In the genomic region with DNA sequence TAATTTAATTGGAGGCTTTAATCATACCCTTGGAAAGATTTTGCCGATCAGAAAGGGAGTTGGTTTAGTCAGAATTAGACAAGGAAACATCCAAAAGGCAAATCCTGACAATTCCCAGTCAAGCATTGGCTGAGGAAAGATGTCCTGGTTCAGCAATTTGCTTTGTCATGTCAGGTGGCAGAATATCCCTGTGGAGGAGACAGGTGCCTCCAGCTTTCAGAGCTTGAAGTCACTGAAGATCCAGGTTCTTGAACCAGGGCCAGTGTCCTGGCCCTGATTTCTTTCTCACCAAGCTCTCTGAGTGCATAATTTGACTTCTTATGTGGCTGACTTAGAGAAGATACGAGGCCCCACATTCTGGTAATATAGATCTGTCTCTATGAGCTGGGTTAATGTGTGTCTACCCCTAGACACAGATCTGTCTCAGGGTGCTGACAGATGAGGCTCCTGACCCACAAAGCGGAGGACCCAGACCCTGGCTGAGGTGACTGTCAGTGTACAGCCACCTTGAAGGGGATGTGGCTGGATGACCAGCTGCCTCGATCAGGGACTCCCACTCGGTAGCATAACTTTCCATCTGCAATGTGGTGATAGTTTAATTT, we compare ENCODE assay signal across 13 cellular contexts.
DNase-seq lines count a peak whose midpoint lies in the region; ATAC-seq, FAIRE-seq and TF ChIP-seq lines count a peak whose summit lies in the region.
"Had no signal": no experiment of that assay in that cellular context is flagged by ENCODE, and none has a peak within 500 bp of the region (broad histone marks: within the 10 kb centered on the region; RNA-seq: fewer than 3 reads in every experiment).

No MANE protein-coding gene starts in this region.

- 64% methylated on average over 5 of the region's 5 CpGs for WGBS in SK-N-SH (ENCODE audit: low lambda C conversion rate)
- no CpG with 5 or more reads among the region's 5 CpGs for WGBS in H9 (ENCODE audit: extremely low coverage, insufficient read length, low lambda C conversion rate)
- WGBS in neuronal stem cell (ENCODE audit: extremely low coverage in 2 of 2, insufficient read length in 2 of 2, insufficient replicate concordance in 1 of 2), 2 donors = no CpG with 5 or more reads among the region's 5 CpGs

- no peak for TF ChIP-seq RAD21 in SK-N-SH (IDR thresholded peaks at IDR 0.05; ENCODE audit: low read length)

- no peaks in the 10 kb centered on the region; a peak in 1 of 5 replicates for H3K9me3 Mint-ChIP-seq in H9
- H3K9me3 Mint-ChIP-seq: GM23338, HFFc6 had no signal

- no peaks in the 10 kb centered on the region for H3K36me3 Mint-ChIP-seq in H9 (ENCODE audit: insufficient read depth in 1 of 3, low read depth in 3 of 3)

- no peak overlapping the region for H3K4ac ChIP-seq in H9 (ENCODE audit: low read depth, low read length)
- no peak overlapping the region for H3K4ac ChIP-seq in neuronal stem cell (ENCODE audit: low read length)

- no peak overlapping the region for H2BK15ac ChIP-seq in H9 (ENCODE audit: low read depth, low read length)
- no peak overlapping the region for H2BK15ac ChIP-seq in neuronal stem cell (ENCODE audit: low read length)

- H3K79me2 ChIP-seq in SK-N-SH (ENCODE audit: insufficient read depth) = no peaks in the 10 kb centered on the region
- H3K79me2 ChIP-seq in H9 (ENCODE audit: insufficient read depth, low read length) = no peaks in the 10 kb centered on the region

- no peak overlapping the region for H4K91ac ChIP-seq in H9 (ENCODE audit: insufficient read length, low read depth, low read length)
- H4K91ac ChIP-seq in neuronal stem cell (ENCODE audit: low read depth, low read length, poor library complexity) = no peak overlapping the region

- H3K9ac ChIP-seq in SK-N-SH = no peak overlapping the region
- no peak overlapping the region for H3K9ac ChIP-seq in H9 (ENCODE audit: extremely low read depth, insufficient read length, low read length)
- no peak overlapping the region for H3K9ac ChIP-seq in neuronal stem cell (ENCODE audit: low read depth, low read length, poor library complexity)
- no peak overlapping the region for H3K9ac ChIP-seq in kidney (ENCODE audit: low read length in 2 of 2)

- intact Hi-C loops in kidney (cut with DNase I) = no loop called here

- H2BK5ac ChIP-seq in H9 (ENCODE audit: insufficient read length, low read length) (no peak overlapping the region), neuronal stem cell (ENCODE audit: low read length) (no peak overlapping the region)

- no peak overlapping the region for H4K8ac ChIP-seq in H9 (replicated peaks; ENCODE audit: insufficient read length, low read depth, low read length)
- no peak overlapping the region for H4K8ac ChIP-seq in neuronal stem cell (ENCODE audit: low read depth, low read length)

- H3K23me2 ChIP-seq in H9 (ENCODE audit: insufficient read length, low read depth, low read length, poor library complexity, severe bottlenecking) = no peaks in the 10 kb centered on the region

- no peak overlapping the region for H3T11ph ChIP-seq in H9 (ENCODE audit: low read length)

- H2AFZ ChIP-seq in SK-N-SH (ENCODE audit: low read depth) = no peak overlapping the region
- H2AFZ ChIP-seq in H9 (ENCODE audit: low read length) = no peak overlapping the region
- H2AFZ ChIP-seq in neuronal stem cell (ENCODE audit: low read length) = peak overlapping the region; percentile 12
- H2AFZ ChIP-seq: GM23338, PC-9 had no signal

- H4K20me1 ChIP-seq in SK-N-SH (ENCODE audit: insufficient read depth) (no peaks in the 10 kb centered on the region), H9 (ENCODE audit: control insufficient read depth, insufficient read depth, insufficient read length) (no peaks in the 10 kb centered on the region)

- H4K5ac ChIP-seq in H9 (ENCODE audit: insufficient read length, low read depth, low read length) = no peak overlapping the region

- no peak overlapping the region; a peak in 1 of 7 replicates for H3K27ac Mint-ChIP-seq in H9
- H3K27ac Mint-ChIP-seq: GM23338, HFFc6 had no signal

- peaks cover 19 to 20% of the 10 kb centered on the region in 2 experiments for H3K4me1 Mint-ChIP-seq in H9

- no peak overlapping the region for H2BK20ac ChIP-seq in H9 (ENCODE audit: low read depth, low read length, poor library complexity, severe bottlenecking)

- H3K27ac ChIP-seq in SK-N-SH (ENCODE audit: low read depth in 2 of 2, low read length in 1 of 2) (no peak overlapping the region), H9 (ENCODE audit: insufficient read length, low read depth, low read length) (no peak overlapping the region), neuronal stem cell (replicated peaks; ENCODE audit: low read length) (no peak overlapping the region), kidney (ENCODE audit: low read depth in 2 of 2, low read length in 2 of 2) (no peak overlapping the region)
- H3K27ac ChIP-seq: PC-9 had no signal

- no peak for TF ChIP-seq EP300 in SK-N-SH (IDR thresholded peaks at IDR 0.05; ENCODE audit: borderline replicate concordance in 1 of 2, low read depth in 1 of 2, low read length in 1 of 2)

- POLR2A ChIA-PET in SK-N-SH (lab: Yijun Ruan, JAX) = interaction anchor here (0.6 to 1.4 kb wide), 4 partner anchors 124 to 687 kb away, joined by 3 to 4 read pairs (median 3); partner anchors contain the start of gene KCNH1

- H3K27me3 Mint-ChIP-seq in H9 (ENCODE audit: low read depth) = no peaks in the 10 kb centered on the region

- no peaks in the 10 kb centered on the region for H3K36me3 ChIP-seq in SK-N-SH (replicated peaks in 1 of 2; ENCODE audit: control insufficient read depth in 1 of 2, insufficient read depth in 2 of 2, low read length in 1 of 2)
- no peaks in the 10 kb centered on the region for H3K36me3 ChIP-seq in neuronal stem cell (replicated peaks in 1 of 2; ENCODE audit: control insufficient read depth in 2 of 2, insufficient read depth in 2 of 2, low read length in 2 of 2)
- no peaks in the 10 kb centered on the region for H3K36me3 ChIP-seq in kidney (ENCODE audit: control insufficient read depth in 1 of 2, insufficient read depth in 2 of 2, low read length in 2 of 2)

- H2AK5ac ChIP-seq in H9 (ENCODE audit: insufficient read length, low read length) (no peak overlapping the region), neuronal stem cell (ENCODE audit: low read depth, low read length) (no peak overlapping the region)

- no peak overlapping the region for H3K23ac ChIP-seq in H9 (ENCODE audit: insufficient read length, low read depth, low read length)
- H3K23ac ChIP-seq in neuronal stem cell (ENCODE audit: low read depth, low read length, poor library complexity) = no peak overlapping the region

- TF ChIP-seq CTCF in SK-N-SH (IDR thresholded peaks at IDR 0.05) (no peak), H9 (conservative IDR thresholded peaks at IDR 0.05) (no peak), kidney (IDR thresholded peaks at IDR 0.05; ENCODE audit: borderline replicate concordance, extremely low read depth, insufficient read depth) (no peak)

- no peak for FAIRE-seq in kidney (lab: Jason Lieb, UNC)
- FAIRE-seq: GM19239 had no signal

- CTCF ChIA-PET in SK-N-SH (lab: Yijun Ruan, JAX) = interaction anchor here (0.9 to 8.9 kb wide), 34 partner anchors 9 to 697 kb away, joined by 3 to 264 read pairs (median 6); partner anchors contain the start of gene KCNH1

- H3K4me2 ChIP-seq in SK-N-SH (no peak overlapping the region), H9 (ENCODE audit: insufficient read depth, insufficient read length, low read length) (no peak overlapping the region), neuronal stem cell (ENCODE audit: insufficient read depth, low read length, poor library complexity, severe bottlenecking) (no peak overlapping the region)
- H3K4me2 ChIP-seq: GM23338, PC-9 had no signal

- H2BK12ac ChIP-seq in H9 (ENCODE audit: insufficient read length, low read depth, low read length) = peak overlapping the region; percentile 83
- H2BK12ac ChIP-seq in neuronal stem cell (ENCODE audit: low read length) = no peak overlapping the region

- H3K79me1 ChIP-seq in H9 (ENCODE audit: insufficient read depth, low read depth, low read length, poor library complexity, severe bottlenecking) (no peaks in the 10 kb centered on the region), neuronal stem cell (ENCODE audit: low read depth, low read length) (no peaks in the 10 kb centered on the region)

- DNase-seq in SK-N-SH (no peak), H9 (no peak), cerebellar cortex (ENCODE audit: low spot score) (peak; percentile 58), neuronal stem cell (ENCODE audit: low spot score) (no peak), activated gamma-delta T cell (lab: John Stamatoyannopoulos, UW) (no peak), NCI-H446 (lab: John Stamatoyannopoulos, UW) (no peak), kidney (no peak)
- DNase-seq: 8988T had no signal

- H3K4me3 ChIP-seq in SK-N-SH (ENCODE audit: low read depth in 2 of 2, low read length in 1 of 2) (no peak overlapping the region), neuronal stem cell (ENCODE audit: low read length in 2 of 2) (no peak overlapping the region), kidney (ENCODE audit: low read length in 2 of 2) (no peak overlapping the region)
- H3K4me3 ChIP-seq: GM23338, PC-9 had no signal

- no peak overlapping the region for H3K4me3 Mint-ChIP-seq in H9
- H3K4me3 Mint-ChIP-seq: GM23338, HFFc6 had no signal

- H3K9me3 ChIP-seq in SK-N-SH = no peaks in the 10 kb centered on the region
- H3K9me3 ChIP-seq in H9 (ENCODE audit: control insufficient read depth, low read depth, low read length) = no peaks in the 10 kb centered on the region
- H3K9me3 ChIP-seq in neuronal stem cell (replicated peaks in 1 of 2; ENCODE audit: control insufficient read depth in 2 of 2, insufficient read depth in 1 of 2, low read depth in 1 of 2, low read length in 2 of 2) = no peaks in the 10 kb centered on the region
- no peaks in the 10 kb centered on the region for H3K9me3 ChIP-seq in kidney (ENCODE audit: control insufficient read depth in 1 of 2, low read length in 2 of 2)

- H2BK120ac ChIP-seq in H9 (ENCODE audit: low read depth, low read length, poor library complexity, severe bottlenecking) (no peak overlapping the region), neuronal stem cell (ENCODE audit: low read depth, low read length) (no peak overlapping the region)

- H3K18ac ChIP-seq in H9 (ENCODE audit: insufficient read length, low read depth, low read length) (no peak overlapping the region), neuronal stem cell (ENCODE audit: low read length) (no peak overlapping the region)

- 0 out of 3 replicates have a peak, but pooled peaks have one; percentile 22 for ATAC-seq in SK-N-SH treated with all-trans-retinoic acid at 6 μM for 48 hours

- peaks cover 6% of the 10 kb centered on the region for H3F3A ChIP-seq in SK-N-SH (replicated peaks; ENCODE audit: insufficient read depth)

- H3K9me2 ChIP-seq in SK-N-SH = no peaks in the 10 kb centered on the region

- peaks cover 3 to 9% of the 10 kb centered on the region in 2 experiments; a peak in 3 of 4 replicates for H3K4me1 ChIP-seq in SK-N-SH (ENCODE audit: control insufficient read depth in 1 of 2, insufficient read depth in 2 of 2, low read depth in 1 of 2, low read length in 1 of 2)
- H3K4me1 ChIP-seq in H9 (ENCODE audit: insufficient read depth, low read length) = no peaks in the 10 kb centered on the region
- peaks cover 9 to 27% of the 10 kb centered on the region in 2 donors for H3K4me1 ChIP-seq in neuronal stem cell (ENCODE audit: control insufficient read depth in 2 of 2, insufficient read depth in 1 of 2, low read depth in 1 of 2, low read length in 2 of 2)
- H3K4me1 ChIP-seq in kidney (ENCODE audit: control insufficient read depth in 1 of 2, insufficient read depth in 1 of 2, low read depth in 1 of 2, low read length in 2 of 2) = no peaks in the 10 kb centered on the region

- H3K14ac ChIP-seq in H9 (ENCODE audit: insufficient read depth, low read length) (no peak overlapping the region), neuronal stem cell (ENCODE audit: low read length) (no peak overlapping the region)

- no peak overlapping the region for H3K56ac ChIP-seq in H9 (ENCODE audit: insufficient read length, low read depth, low read length)

- H3K27me3 ChIP-seq in SK-N-SH (ENCODE audit: insufficient read depth) (no peaks in the 10 kb centered on the region), H9 (ENCODE audit: insufficient read depth, low read length) (no peaks in the 10 kb centered on the region), neuronal stem cell (ENCODE audit: control insufficient read depth in 3 of 3, insufficient read depth in 3 of 3, low read depth in 1 of 3, low read length in 3 of 3) (no peaks in the 10 kb centered on the region)
